ENCODE assay signal across 8 cellular contexts in genomic region chr11:74748211-74749126, GRCh38.
DNase-seq lines count a peak whose midpoint lies in the region; FAIRE-seq and TF ChIP-seq lines count a peak whose summit lies in the region.

RNF169 (plus strand) TSS chr11:74748849; CDS start chr11:74748881, 32 bp downstream.

- TF ChIP-seq POLR2A in H54 (IDR thresholded peaks at IDR 0.05; ENCODE audit: low read depth, low read length) (peak; percentile 79), Raji (IDR thresholded peaks at IDR 0.05; ENCODE audit: insufficient read depth, low read depth, low read length) (peak; percentile 56)

- H3K36me3 ChIP-seq in Loucy (ENCODE audit: insufficient read depth, low read length) = no peaks in the 10 kb centered on the region

- H3K9me3 ChIP-seq in Loucy (ENCODE audit: insufficient read depth, low read depth, low read length) = no peaks in the 10 kb centered on the region

- peak within 1 kb of the TSS; percentile 90 to 97 (median 93) for H3K4me3 Mint-ChIP-seq in nephron
- H3K4me3 Mint-ChIP-seq in stimulated activated naive CD8-positive, alpha-beta T cell treated with anti-CD3 and anti-CD28 coated beads, Interleukin-15, Interleukin-2, amounts not matched to agents 100 ng/mL and 50 ng/mL, for 24 hours = peak within 1 kb of the TSS; percentile 98

- H2AFZ ChIP-seq in Loucy (ENCODE audit: low read length) = peak within 1 kb of the TSS; percentile 82

- peaks cover 28% of the 10 kb centered on the region for H3K4me1 Mint-ChIP-seq in nephron
- H3K4me1 Mint-ChIP-seq in stimulated activated naive CD8-positive, alpha-beta T cell treated with anti-CD3 and anti-CD28 coated beads, Interleukin-15, Interleukin-2, amounts not matched to agents 100 ng/mL and 50 ng/mL, for 24 hours (ENCODE audit: low read depth) = peaks cover 30% of the 10 kb centered on the region

- H3K36me3 Mint-ChIP-seq in nephron (ENCODE audit: low read depth) = peaks cover 3% of the 10 kb centered on the region
- peaks cover 14% of the 10 kb centered on the region for H3K36me3 Mint-ChIP-seq in stimulated activated naive CD8-positive, alpha-beta T cell treated with anti-CD3 and anti-CD28 coated beads, Interleukin-15, Interleukin-2, amounts not matched to agents 100 ng/mL and 50 ng/mL, for 24 hours (ENCODE audit: low read depth)

- no peaks in the 10 kb centered on the region for H3K9me2 ChIP-seq in Loucy (replicated peaks; ENCODE audit: low read depth, low read length)

- H3K27me3 ChIP-seq in Loucy (ENCODE audit: insufficient read depth, low read length, poor library complexity, severe bottlenecking) = no peaks in the 10 kb centered on the region

- H3K4me2 ChIP-seq in Loucy (ENCODE audit: low read depth, low read length, poor library complexity, severe bottlenecking) = peak within 1 kb of the TSS; percentile 92

- no peaks in the 10 kb centered on the region for H3F3A ChIP-seq in Loucy (ENCODE audit: low read depth)

- H3K9me3 Mint-ChIP-seq in nephron = no peaks in the 10 kb centered on the region
- no peaks in the 10 kb centered on the region for H3K9me3 Mint-ChIP-seq in stimulated activated naive CD8-positive, alpha-beta T cell treated with anti-CD3 and anti-CD28 coated beads, Interleukin-15, Interleukin-2, amounts not matched to agents 100 ng/mL and 50 ng/mL, for 24 hours

- peak within 1 kb of the TSS; percentile 83 to 94 (median 83) for H3K27ac Mint-ChIP-seq in nephron
- peak within 1 kb of the TSS; percentile 98 for H3K27ac Mint-ChIP-seq in stimulated activated naive CD8-positive, alpha-beta T cell treated with anti-CD3 and anti-CD28 coated beads, Interleukin-15, Interleukin-2, amounts not matched to agents 100 ng/mL and 50 ng/mL, for 24 hours

- peak; percentile 96 for DNase-seq in EL
- peak; percentile 97 for DNase-seq in H54 (ENCODE audit: insufficient read length, low spot score)
- peak; percentile 84 for DNase-seq in activated T-helper 9 cell treated with anti-CD3 and anti-CD28 coated beads, Interleukin-2, amount 50 U/mL, for 16 hours (ENCODE audit: low read depth)
- peak; percentile 97 for DNase-seq in fibroblast of pulmonary artery (ENCODE audit: low read depth)

- peak within 1 kb of the TSS; percentile 98 for H3K4me3 ChIP-seq in Loucy (ENCODE audit: low read length, poor library complexity, severe bottlenecking)
- H3K4me3 ChIP-seq in fibroblast of pulmonary artery (replicated peaks; ENCODE audit: low read depth, low read length) = peak within 1 kb of the TSS; percentile 76

- peaks cover 24% of the 10 kb centered on the region for H4K20me1 ChIP-seq in Loucy (ENCODE audit: insufficient read depth, low read length, poor library complexity, severe bottlenecking)

- H3K9ac ChIP-seq in Loucy (ENCODE audit: low read depth, low read length, poor library complexity, severe bottlenecking) = peak within 1 kb of the TSS; percentile 88

- peaks cover 41% of the 10 kb centered on the region for H3K79me2 ChIP-seq in Loucy (ENCODE audit: insufficient read depth, low read length)

- peaks cover 28% of the 10 kb centered on the region for H3K4me1 ChIP-seq in Loucy (ENCODE audit: insufficient read depth, low read length, poor library complexity, severe bottlenecking)

- no peak for FAIRE-seq in H54 (lab: Jason Lieb, UNC)

- TF ChIP-seq CTCF in Loucy (conservative IDR thresholded peaks at IDR 0.05; ENCODE audit: low read length) (no peak), fibroblast of pulmonary artery (IDR thresholded peaks at IDR 0.05; ENCODE audit: low read length, missing control alignments) (no peak), nephron (IDR thresholded peaks at IDR 0.05; ENCODE audit: unreplicated experiment in 3 of 3) (no peak)

- H3K27me3 Mint-ChIP-seq in nephron (ENCODE audit: low read depth) = no peaks in the 10 kb centered on the region
- no peaks in the 10 kb centered on the region for H3K27me3 Mint-ChIP-seq in stimulated activated naive CD8-positive, alpha-beta T cell treated with anti-CD3 and anti-CD28 coated beads, Interleukin-15, Interleukin-2, amounts not matched to agents 100 ng/mL and 50 ng/mL, for 24 hours

Comparison
In these comparisons a context has a peak if more than half of its experiments do, and no peak if none do; other contexts are left out.
1. Peak in every context shown above with its lines: DNase-seq and H3K4me3 ChIP-seq.